ENCODE assay signal across 8 cellular contexts in the genomic region with DNA sequence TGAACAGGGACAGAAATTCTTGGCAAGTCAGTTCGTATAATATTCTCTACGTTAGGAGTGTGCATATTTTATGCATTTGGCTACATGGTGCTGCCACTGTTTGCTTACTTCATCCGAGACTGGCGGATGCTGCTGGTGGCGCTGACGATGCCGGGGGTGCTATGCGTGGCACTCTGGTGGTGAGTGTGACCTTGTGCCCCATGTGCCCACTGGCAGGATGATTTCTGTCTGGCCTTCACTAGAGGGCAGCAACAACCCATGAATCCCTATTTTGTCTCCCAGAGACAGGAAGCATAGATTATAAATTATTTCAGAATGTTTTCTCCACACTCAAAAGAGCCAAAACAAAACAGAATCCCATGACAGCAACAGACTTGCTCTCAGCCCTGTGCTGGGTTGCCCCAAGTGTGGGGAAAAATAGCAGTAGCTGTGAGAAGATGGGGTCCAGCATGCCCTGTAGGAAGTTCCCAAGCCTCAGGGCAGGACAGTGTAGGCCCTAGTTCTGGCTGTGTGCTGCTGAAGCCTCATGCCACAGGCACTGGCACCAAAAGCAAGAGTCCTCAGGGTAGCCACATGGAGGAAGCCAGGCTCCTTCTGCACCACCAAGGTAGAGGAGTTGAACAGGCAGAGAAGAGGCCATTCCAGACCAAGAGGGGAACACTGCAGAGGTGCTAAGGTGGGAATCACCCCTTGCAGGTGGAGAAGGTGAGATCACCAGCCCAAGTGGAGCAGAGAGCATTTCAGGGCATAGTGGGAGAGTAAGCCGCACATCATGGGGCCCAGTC. TPM values are rescaled to one million over a fixed set of nuclear protein-coding genes. Genes with fewer than 3 reads are reported as not detected.
DNase-seq lines count a peak whose midpoint lies in the region; ATAC-seq and TF ChIP-seq lines count a peak whose summit lies in the region.

No MANE protein-coding gene starts in this region.

- peaks cover 20% of the 10 kb centered on the region for H3K4me1 ChIP-seq in CD4-positive, alpha-beta memory T cell (ENCODE audit: insufficient read depth, low read length)
- H3K4me1 ChIP-seq in GM23248 (ENCODE audit: insufficient read depth) (peaks cover 37% of the 10 kb centered on the region), stomach smooth muscle (ENCODE audit: control insufficient read depth, insufficient read depth, low read length) (peaks cover 50% of the 10 kb centered on the region)

- POLR2A ChIA-PET in CD4-positive, alpha-beta memory T cell (lab: Charles Lee; ENCODE audit: partially characterized antibody): interaction anchor here (0.9 to 8.6 kb wide), 9 partner anchors 16 to 113 kb away, joined by 3 to 151 read pairs (median 8); a partner anchor contains a TSS

- intact Hi-C loops in CD4-positive, alpha-beta memory T cell (cut with micrococcal nuclease): loop anchor here (1.0 to 10.0 kb wide), 8 partner anchors 26 to 498 kb away; a partner anchor contains a TSS
- intact Hi-C loops in natural killer cell (cut with micrococcal nuclease): loop anchor here (1.0 to 2.0 kb wide), 4 partner anchors 116 to 498 kb away; no protein-coding TSS in a partner anchor

- H3F3A ChIP-seq in GM23248 (ENCODE audit: insufficient read depth): peaks cover 28% of the 10 kb centered on the region

- in situ Hi-C loops in GM23248 (cut with MboI): loop anchor here (10.0 to 25.0 kb wide), 3 partner anchors 119 to 427 kb away; a partner anchor contains a TSS

- peak; percentile 74 to 83 (median 83) for ATAC-seq in natural killer cell
- no peak for ATAC-seq in HG02763 (IDR thresholded peaks at IDR 0.05; ENCODE audit: unreplicated experiment)

- WGBS in GM23248 (ENCODE audit: low coverage in 1 of 2, low lambda C conversion rate in 2 of 2, missing lambda C conversion rate in 2 of 2), 2 experiments: 29 to 34% methylated on average over 9 of the region's 9 CpGs

- CTCF ChIA-PET in CD4-positive, alpha-beta memory T cell (lab: Charles Lee; ENCODE audit: partially characterized antibody): interaction anchor here (0.8 to 16.9 kb wide), 24 partner anchors 11 to 435 kb away, joined by 3 to 543 read pairs (median 7); a partner anchor contains a TSS

- H3K79me2 ChIP-seq in GM23248 (ENCODE audit: insufficient read depth): no peaks in the 10 kb centered on the region

- no peaks in the 10 kb centered on the region for H4K20me1 ChIP-seq in GM23248 (ENCODE audit: insufficient read depth)

- no peak overlapping the region for H3K27ac ChIP-seq in CD4-positive, alpha-beta memory T cell (ENCODE audit: low read depth, low read length)
- 0 out of 2 replicates have a peak overlapping the region, but pooled peaks have one; percentile 20 for H3K27ac ChIP-seq in GM23248
- peak overlapping the region; percentile 96 for H3K27ac ChIP-seq in stomach smooth muscle (ENCODE audit: low read length)

- H3K9me2 ChIP-seq in GM23248 (ENCODE audit: insufficient read depth): no peaks in the 10 kb centered on the region

- TF ChIP-seq CTCF in epithelial cell of proximal tubule (conservative IDR thresholded peaks at IDR 0.05; ENCODE audit: low read depth, low read length): peak; percentile 71
- peak; percentile 73 for TF ChIP-seq CTCF in natural killer cell (IDR thresholded peaks at IDR 0.05)

- peak overlapping the region in 6 of 7 donors; percentile 26 to 87 (median 53) for H3K27ac Mint-ChIP-seq in CD4-positive, alpha-beta memory T cell
- peak overlapping the region; percentile 60 to 79 for H3K27ac Mint-ChIP-seq in natural killer cell

- no peaks in the 10 kb centered on the region for H3K9me3 ChIP-seq in CD4-positive, alpha-beta memory T cell (ENCODE audit: control insufficient read depth in 1 of 2, low read length in 2 of 2)
- H3K9me3 ChIP-seq in GM23248 (ENCODE audit: low read depth) (no peaks in the 10 kb centered on the region), stomach smooth muscle (ENCODE audit: control insufficient read depth in 2 of 2, low read length in 2 of 2) (no peaks in the 10 kb centered on the region)

- DNase-seq in CD4-positive, alpha-beta memory T cell: peak; percentile 70 to 76 (median 73)
- DNase-seq in GM23248: peak; percentile 79
- peak; percentile 14 to 46 for DNase-seq in NOMO-1 (lab: John Stamatoyannopoulos, UW; ENCODE audit: unreplicated experiment in 2 of 2)
- peak; percentile 40 for DNase-seq in activated T-cell treated with anti-CD3 and anti-CD28 coated beads for 48 hours (ENCODE audit: low read depth)
- DNase-seq in epithelial cell of proximal tubule (ENCODE audit: low read depth): no peak
- DNase-seq in natural killer cell: peak; percentile 58

- H3K4me2 ChIP-seq in GM23248 (ENCODE audit: unreplicated experiment): no peak overlapping the region

- peak overlapping the region; percentile 53 for H2AFZ ChIP-seq in GM23248

- no peaks in the 10 kb centered on the region for H3K9me3 Mint-ChIP-seq in CD4-positive, alpha-beta memory T cell
- H3K9me3 Mint-ChIP-seq in natural killer cell: no peaks in the 10 kb centered on the region

- H3K4me3 ChIP-seq in CD4-positive, alpha-beta memory T cell (ENCODE audit: low read length in 2 of 2): no peak overlapping the region
- H3K4me3 ChIP-seq in GM23248: no peak overlapping the region
- no peak overlapping the region for H3K4me3 ChIP-seq in epithelial cell of proximal tubule (ENCODE audit: low read depth, low read length)
- no peak overlapping the region for H3K4me3 ChIP-seq in stomach smooth muscle (ENCODE audit: low read length in 2 of 2)

- H3K36me3 Mint-ChIP-seq in CD4-positive, alpha-beta memory T cell: no peaks in the 10 kb centered on the region
- H3K36me3 Mint-ChIP-seq in natural killer cell: no peaks in the 10 kb centered on the region

- H3K4me1 Mint-ChIP-seq in CD4-positive, alpha-beta memory T cell: peaks cover 20 to 40% (median 31%) of the 10 kb centered on the region in 4 donors
- peaks cover 15 to 35% of the 10 kb centered on the region in 2 donors for H3K4me1 Mint-ChIP-seq in natural killer cell

- no peaks in the 10 kb centered on the region for H3K36me3 ChIP-seq in CD4-positive, alpha-beta memory T cell (ENCODE audit: insufficient read depth, low read length)
- H3K36me3 ChIP-seq in GM23248 (ENCODE audit: low read depth): no peaks in the 10 kb centered on the region
- H3K36me3 ChIP-seq in stomach smooth muscle (ENCODE audit: control insufficient read depth in 2 of 2, insufficient read depth in 2 of 2, low read length in 2 of 2): peaks cover 5 to 7% of the 10 kb centered on the region in 2 donors

- H3K27me3 ChIP-seq in CD4-positive, alpha-beta memory T cell (ENCODE audit: insufficient read depth, low read length): no peaks in the 10 kb centered on the region
- H3K27me3 ChIP-seq in GM23248 (replicated peaks; ENCODE audit: insufficient read depth): no peaks in the 10 kb centered on the region
- H3K27me3 ChIP-seq in stomach smooth muscle (ENCODE audit: control insufficient read depth in 1 of 2, insufficient read depth in 2 of 2, low read length in 2 of 2): no peaks in the 10 kb centered on the region

- H3K27me3 Mint-ChIP-seq in CD4-positive, alpha-beta memory T cell: no peaks in the 10 kb centered on the region
- H3K27me3 Mint-ChIP-seq in natural killer cell (ENCODE audit: low read depth in 2 of 2): peaks cover 0 to 1% of the 10 kb centered on the region in 2 donors

- peak overlapping the region in 2 of 8 donors; percentile 10 to 43 for H3K4me3 Mint-ChIP-seq in CD4-positive, alpha-beta memory T cell
- H3K4me3 Mint-ChIP-seq in natural killer cell: peak overlapping the region; percentile 13

- H3K9ac ChIP-seq in GM23248 (peak overlapping the region; percentile 32; the same call in 1 of the 2 replicates), stomach smooth muscle (ENCODE audit: low read length in 2 of 2) (peak overlapping the region; percentile 17 to 42)

RNA-seq across cellular contexts. Expression of a gene that starts 16.0 kb away (rescaled TPM):
- 1 to 10 TPM; 8.9 to 10.0 TPM for total RNA-seq in CD4-positive, alpha-beta memory T cell
- polyA plus RNA-seq in CD4-positive, alpha-beta memory T cell: 1 to 10 TPM; 1.9 to 2.9 TPM
- 1.9 and 3.0 TPM in 2 replicates for total RNA-seq in GM23248 (2014; rRNA removed; shearing (Covaris generic))
- 1.7 and 2.4 TPM in 2 replicates for polyA plus RNA-seq in GM23248 (2016; fragmentation: Nextera tagmentation; extraction: Ambion mirVana)
- total RNA-seq in epithelial cell of proximal tubule (11.9 and 13.1 TPM in 2 replicates), natural killer cell (1 to 10 TPM; 1.6 to 5.0 (median 3.9) TPM)
